9 cellular contexts compared by ENCODE assay signal in the genomic region with DNA sequence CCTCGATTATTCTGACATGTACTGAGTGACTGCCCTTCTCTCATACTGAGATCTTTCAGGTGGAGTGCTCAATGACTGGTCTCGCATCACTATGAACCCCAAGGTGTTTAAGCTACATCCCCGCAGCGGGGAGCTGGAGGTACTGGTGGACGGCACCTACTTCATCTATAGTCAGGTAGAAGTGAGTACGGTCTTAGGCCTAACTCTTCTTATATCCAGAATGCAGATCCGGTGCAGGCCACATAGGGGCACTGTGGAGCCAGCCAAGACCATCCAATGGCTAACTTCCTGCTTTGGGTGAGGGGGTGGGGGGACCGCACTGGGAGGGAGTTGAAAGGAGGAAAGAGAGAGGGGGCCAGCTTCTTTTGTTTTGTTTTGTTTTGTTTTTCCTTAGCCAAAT. TPM values are rescaled to one million over a fixed set of nuclear protein-coding genes. Genes with fewer than 3 reads are reported as not detected.
A peak's percentile ranks its signal among the peaks of the same experiment; 100 is the strongest.
DNase-seq lines count a peak whose midpoint lies in the region; ATAC-seq, FAIRE-seq and TF ChIP-seq lines count a peak whose summit lies in the region.
"Had no signal": no experiment of that assay in that cellular context is flagged by ENCODE, and none has a peak within 500 bp of the region (broad histone marks: within the 10 kb centered on the region; RNA-seq: fewer than 3 reads in every experiment).

No MANE protein-coding gene starts in this region.

- no peaks in the 10 kb centered on the region for H3K27me3 Mint-ChIP-seq in activated naive CD4-positive, alpha-beta T cell treated with anti-CD3 and anti-CD28 coated beads, Interleukin-2, amount 50 U/mL, for 24 hours
- no peaks in the 10 kb centered on the region for H3K27me3 Mint-ChIP-seq in T-helper 17 cell
- H3K27me3 Mint-ChIP-seq: CD4-positive, CD25-positive, alpha-beta regulatory T cell had no signal

- no peaks in the 10 kb centered on the region for H3K9me3 Mint-ChIP-seq in activated naive CD4-positive, alpha-beta T cell treated with anti-CD3 and anti-CD28 coated beads, Interleukin-2, amount 50 U/mL, for 24 hours

- peak; percentile 68 for TF ChIP-seq CTCF in Loucy (conservative IDR thresholded peaks at IDR 0.05; ENCODE audit: low read length)

- H3K4me1 ChIP-seq in Loucy (ENCODE audit: insufficient read depth, low read length, poor library complexity, severe bottlenecking), result no peaks in the 10 kb centered on the region

- H3K9me3 ChIP-seq in Loucy (ENCODE audit: insufficient read depth, low read depth, low read length), result no peaks in the 10 kb centered on the region
- H3K9me3 ChIP-seq in T-helper 17 cell (ENCODE audit: control insufficient read depth, low read length, poor library complexity, severe bottlenecking), result no peaks in the 10 kb centered on the region

- H3K4me3 ChIP-seq in Loucy (ENCODE audit: low read length, poor library complexity, severe bottlenecking), result no peak overlapping the region

- H3K4me3 Mint-ChIP-seq in activated naive CD4-positive, alpha-beta T cell treated with anti-CD3 and anti-CD28 coated beads, Interleukin-2, amount 50 U/mL, for 24 hours, result no peak overlapping the region
- no peak overlapping the region for H3K4me3 Mint-ChIP-seq in T-helper 17 cell
- H3K4me3 Mint-ChIP-seq: CD4-positive, CD25-positive, alpha-beta regulatory T cell had no signal

- H3K9me2 ChIP-seq in Loucy (replicated peaks; ENCODE audit: low read depth, low read length), result no peaks in the 10 kb centered on the region

- DNase-seq in NCI-H1436 (lab: John Stamatoyannopoulos, UW) (peak; percentile 21), NCI-H1436 treated with DMSO at 0.1 percent for 48 hours (lab: John Stamatoyannopoulos, UW) (no peak), kidney tubule cell (ENCODE audit: low spot score) (peak; percentile 40), urothelium cell line (ENCODE audit: low spot score) (peak; percentile 46), T-helper 17 cell (no peak)

- H3K79me2 ChIP-seq in Loucy (ENCODE audit: insufficient read depth, low read length), result no peaks in the 10 kb centered on the region

- no peak overlapping the region for H3K4me2 ChIP-seq in Loucy (ENCODE audit: low read depth, low read length, poor library complexity, severe bottlenecking)

- no peak overlapping the region for H3K9ac ChIP-seq in Loucy (ENCODE audit: low read depth, low read length, poor library complexity, severe bottlenecking)

- FAIRE-seq in urothelium cell line (lab: Jason Lieb, UNC), result no peak

- H3K27me3 ChIP-seq in Loucy (ENCODE audit: insufficient read depth, low read length, poor library complexity, severe bottlenecking), result no peaks in the 10 kb centered on the region

- no peaks in the 10 kb centered on the region for H3K36me3 ChIP-seq in Loucy (ENCODE audit: insufficient read depth, low read length)

- no peaks in the 10 kb centered on the region for H3F3A ChIP-seq in Loucy (ENCODE audit: low read depth)

- no peaks in the 10 kb centered on the region for H4K20me1 ChIP-seq in Loucy (ENCODE audit: insufficient read depth, low read length, poor library complexity, severe bottlenecking)

- H3K36me3 Mint-ChIP-seq in activated naive CD4-positive, alpha-beta T cell treated with anti-CD3 and anti-CD28 coated beads, Interleukin-2, amount 50 U/mL, for 24 hours, result no peaks in the 10 kb centered on the region
- H3K36me3 Mint-ChIP-seq in T-helper 17 cell (ENCODE audit: low read depth), result no peaks in the 10 kb centered on the region
- H3K36me3 Mint-ChIP-seq: CD4-positive, CD25-positive, alpha-beta regulatory T cell had no signal

- peak overlapping the region; percentile 90 for H2AFZ ChIP-seq in Loucy (ENCODE audit: low read length)

- ATAC-seq in GM19351 (IDR thresholded peaks at IDR 0.05; ENCODE audit: unreplicated experiment), result peak; percentile 75
- ATAC-seq in T-helper 17 cell, result no peak

- peaks cover 30% of the 10 kb centered on the region for H3K4me1 Mint-ChIP-seq in activated naive CD4-positive, alpha-beta T cell treated with anti-CD3 and anti-CD28 coated beads, Interleukin-2, amount 50 U/mL, for 24 hours
- peaks cover 13% of the 10 kb centered on the region for H3K4me1 Mint-ChIP-seq in T-helper 17 cell

- H3K27ac Mint-ChIP-seq in activated naive CD4-positive, alpha-beta T cell treated with anti-CD3 and anti-CD28 coated beads, Interleukin-2, amount 50 U/mL, for 24 hours, result peak overlapping the region; percentile 84
- no peak overlapping the region for H3K27ac Mint-ChIP-seq in T-helper 17 cell

RNA-seq across cellular contexts. Expression of gene AWAT2, which starts 16.4 kb away (rescaled TPM):
- total RNA-seq in T-helper 17 cell, result not detected
- total RNA-seq: CD4-positive, CD25-positive, alpha-beta regulatory T cell had no signal

RNA-seq across cellular contexts. Expression of gene OTUD6A, which starts 28.9 kb away (rescaled TPM):
- total RNA-seq in T-helper 17 cell, result not detected
- total RNA-seq: CD4-positive, CD25-positive, alpha-beta regulatory T cell had no signal

Comparison
In these comparisons a context has a peak if more than half of its experiments do, and no peak if none do; other contexts are left out.
1. DNase-seq: peak in NCI-H1436 (single experiment), kidney tubule cell (single experiment) and urothelium cell line (single experiment); none in NCI-H1436 treated with DMSO at 0.1 percent for 48 hours (single experiment) and T-helper 17 cell (0 of 3).